In genomic region chr7:157519798-157520244, GRCh38 we compare ENCODE assay signal across 15 cellular contexts.
DNase-seq lines count a peak whose midpoint lies in the region; ATAC-seq lines count a peak whose summit lies in the region.
"Had no signal": no experiment of that assay in that cellular context is flagged by ENCODE, and none has a peak within 500 bp of the region (broad histone marks: within the 10 kb centered on the region; RNA-seq: fewer than 3 reads in every experiment).

No MANE protein-coding gene starts in this region.

- intact Hi-C loops in posterior vena cava (cut with DNase I) = no loop called here

- ATAC-seq in HG03175 (IDR thresholded peaks at IDR 0.05; ENCODE audit: unreplicated experiment) (peak; percentile 16), GM21423 (IDR thresholded peaks at IDR 0.05; ENCODE audit: unreplicated experiment) (no peak)
- ATAC-seq: naive thymus-derived CD4-positive, alpha-beta T cell had no signal

- DNase-seq in NCI-H526 (lab: John Stamatoyannopoulos, UW) (peak; percentile 21 to 58), NCI-H526 treated with DMSO at 0.1 percent for 48 hours (lab: John Stamatoyannopoulos, UW) (no peak), posterior vena cava (ENCODE audit: low spot score) (peak; percentile 74), EL (no peak), NCI-H1417 treated with DMSO at 0.1 percent for 48 hours (lab: John Stamatoyannopoulos, UW) (no peak)
- DNase-seq in activated CD8-positive, alpha-beta memory T cell treated with anti-CD3 and anti-CD28 coated beads, Interleukin-2, amount 50 U/mL, for 48 hours = peak; percentile 23
- DNase-seq: activated naive CD4-positive, alpha-beta T cell; GF-D8; mammary epithelial cell; naive thymus-derived CD4-positive, alpha-beta T cell; NCI-H1048; NCI-H2081 treated with DMSO at 0.1 percent for 48 hours; NCI-H524 had no signal

Comparison
In these comparisons a context has a peak if more than half of its experiments do, and no peak if none do; other contexts are left out.
1. DNase-seq: peak in NCI-H526 (2 of 2), activated CD8-positive, alpha-beta memory T cell treated with anti-CD3 and anti-CD28 coated beads, Interleukin-2, amount 50 U/mL, for 48 hours (single experiment) and posterior vena cava (single experiment); none in NCI-H526 treated with DMSO at 0.1 percent for 48 hours (single experiment), EL (single experiment) and NCI-H1417 treated with DMSO at 0.1 percent for 48 hours (single experiment).